Comparison of ENCODE assay signal across 1 cellular context in genomic region chr2:119385465-119385864, GRCh38.
A peak's percentile ranks its signal among the peaks of the same experiment; 100 is the strongest.
TF ChIP-seq lines count a peak whose summit lies in the region.

No MANE protein-coding gene starts in this region.

TF ChIP-seq in HepG2, 621 proteins besides CTCF, POLR2A, EP300 and RAD21:
- TF ChIP-seq CEBPB (IDR thresholded peaks at IDR 0.05; ENCODE audit: borderline replicate concordance, low read depth, low read length) (peak; percentile 31; the same call in 1 of the 2 replicates), RBAK (CRISPR knock-in tag; IDR thresholded peaks at IDR 0.05) (no peak)
